Comparison of ENCODE assay signal across 20 cellular contexts in genomic region chr10:23528419-23528818, GRCh38.
DNase-seq lines count a peak whose midpoint lies in the region; ATAC-seq lines count a peak whose summit lies in the region.
"Had no signal": no experiment of that assay in that cellular context is flagged by ENCODE, and none has a peak within 500 bp of the region (broad histone marks: within the 10 kb centered on the region; RNA-seq: fewer than 3 reads in every experiment).

No MANE protein-coding gene starts in this region.

- H3K27ac ChIP-seq in mesendoderm (ENCODE audit: low read depth, low read length) = no peak overlapping the region
- H3K27ac ChIP-seq: A549, GM23248 had no signal

- H3K4me1 ChIP-seq in mesendoderm (ENCODE audit: control insufficient read depth, low read depth, low read length) = no peaks in the 10 kb centered on the region
- H3K4me1 ChIP-seq: A549 had no signal

- no peak overlapping the region for H2AK5ac ChIP-seq in mesendoderm (ENCODE audit: low read length)

- H4K8ac ChIP-seq in mesendoderm (ENCODE audit: low read depth, low read length) = no peak overlapping the region

- peak; percentile 72 to 76 for ATAC-seq in activated CD4-positive, CD25-positive, alpha-beta regulatory T cell treated with anti-CD3 and anti-CD28 coated beads, Interleukin-2, amount 50 U/mL, for 24 hours
- ATAC-seq in stimulated activated naive CD8-positive, alpha-beta T cell treated with anti-CD3 and anti-CD28 coated beads, Interleukin-15, Interleukin-2, amounts not matched to agents 100 U/mL and 50 U/mL, for 24 hours = peak; percentile 26
- ATAC-seq: A549 had no signal

- no peaks in the 10 kb centered on the region for H3K79me1 ChIP-seq in mesendoderm (ENCODE audit: low read length)

- no peaks in the 10 kb centered on the region for H3K79me2 ChIP-seq in mesendoderm (ENCODE audit: control insufficient read depth, insufficient read depth, low read length)

- H3K9ac ChIP-seq in mesendoderm (ENCODE audit: low read length) = no peak overlapping the region
- H3K9ac ChIP-seq: GM23248 had no signal

- H3K4me3 ChIP-seq in mesendoderm (ENCODE audit: low read length) = no peak overlapping the region
- H3K4me3 ChIP-seq: A549, GM23248 had no signal

- no peak overlapping the region for H3K4me3 Mint-ChIP-seq in activated naive CD8-positive, alpha-beta T cell
- H3K4me3 Mint-ChIP-seq: CD4-positive, alpha-beta memory T cell had no signal

- no peaks in the 10 kb centered on the region for H3K36me3 Mint-ChIP-seq in activated naive CD8-positive, alpha-beta T cell
- H3K36me3 Mint-ChIP-seq: CD4-positive, alpha-beta memory T cell had no signal

- no peak overlapping the region for H3K18ac ChIP-seq in mesendoderm (ENCODE audit: low read length)

- H3K9me3 Mint-ChIP-seq in activated naive CD8-positive, alpha-beta T cell (ENCODE audit: low read depth) = no peaks in the 10 kb centered on the region

- no peak overlapping the region for H4K5ac ChIP-seq in mesendoderm (ENCODE audit: low read length)

- no peak overlapping the region for H3K56ac ChIP-seq in mesendoderm (ENCODE audit: low read length)

- no peak for DNase-seq in activated CD4-positive, CD25-positive, alpha-beta regulatory T cell treated with anti-CD3 and anti-CD28 coated beads, Interleukin-2, amount 50 U/mL, for 72 hours
- no peak for DNase-seq in stimulated activated naive CD8-positive, alpha-beta T cell treated with anti-CD3 and anti-CD28 coated beads, Interleukin-15, Interleukin-2, amounts not matched to agents 100 U/mL and 50 U/mL, for 24 hours
- DNase-seq in AG08396 (ENCODE audit: low spot score) (no peak), mesendoderm (no peak), cerebellum (ENCODE audit: low spot score) (no peak)
- DNase-seq: 8988T; ACHN; C1 segment of cervical spinal cord; Calu3; CD4-positive, alpha-beta memory T cell; COR-L47; DMS53; DMS79 treated with DMSO at 0.1 percent for 48 hours; GF-D8; GM23248; H7; HCEC 1CT had no signal

- no peak overlapping the region for H2BK5ac ChIP-seq in mesendoderm (ENCODE audit: low read length)

- H3K27me3 Mint-ChIP-seq in activated naive CD8-positive, alpha-beta T cell = no peaks in the 10 kb centered on the region

- peak overlapping the region; percentile 3 for H3K27ac Mint-ChIP-seq in activated naive CD8-positive, alpha-beta T cell
- H3K27ac Mint-ChIP-seq: CD4-positive, alpha-beta memory T cell had no signal

- H3K4me1 Mint-ChIP-seq in activated naive CD8-positive, alpha-beta T cell (ENCODE audit: low read depth) = peaks cover 18% of the 10 kb centered on the region
- H3K4me1 Mint-ChIP-seq: CD4-positive, alpha-beta memory T cell had no signal

- no peak overlapping the region for H3K23ac ChIP-seq in mesendoderm (ENCODE audit: low read length)

- H2BK15ac ChIP-seq in mesendoderm (replicated peaks; ENCODE audit: low read depth) = no peak overlapping the region

- H2BK120ac ChIP-seq in mesendoderm (ENCODE audit: low read depth, low read length) = no peak overlapping the region

- H3K27me3 ChIP-seq in mesendoderm (ENCODE audit: insufficient read depth, low read length, poor library complexity) = no peaks in the 10 kb centered on the region

- H3K4ac ChIP-seq in mesendoderm (ENCODE audit: low read depth, low read length) = no peak overlapping the region

- no CpG with 5 or more reads among the region's 2 CpGs for WGBS in mesendoderm (ENCODE audit: extremely low coverage, insufficient coverage, low lambda C conversion rate)

- H3K36me3 ChIP-seq in mesendoderm (ENCODE audit: control insufficient read depth, insufficient read depth, low read length) = no peaks in the 10 kb centered on the region

- H3K4me2 ChIP-seq in mesendoderm (ENCODE audit: low read length) = no peak overlapping the region
- H3K4me2 ChIP-seq: A549 had no signal
